Comparison of ENCODE assay signal across 36 cellular contexts in genomic region chr7:39405591-39405990, GRCh38.
"Had no signal": no experiment of that assay in that cellular context is flagged by ENCODE, and none has a peak within 500 bp of the region (broad histone marks: within the 10 kb centered on the region; RNA-seq: fewer than 3 reads in every experiment).

No MANE protein-coding gene starts in this region.

- H3K4me3 ChIP-seq: MG63, SJCRH30, SK-N-MC had no signal

- H3K27ac ChIP-seq: brain microvascular endothelial cell, SJCRH30, SK-N-MC, WERI-Rb-1 had no signal

- H3K36me3 ChIP-seq: brain microvascular endothelial cell, MG63, SJCRH30, WERI-Rb-1 had no signal

- ATAC-seq: activated CD8-positive, alpha-beta memory T cell treated with anti-CD3 and anti-CD28 coated beads, Interleukin-2, amount 10 ng/mL, durations not matched to agents 7 days and 5 days; activated T-helper 17 cell treated with anti-CD3 and anti-CD28 coated beads, Interleukin-2, amount 50 U/mL, for 72 hours; Panc1 had no signal

- DNase-seq: activated CD4-positive, alpha-beta memory T cell treated with anti-CD3 and anti-CD28 coated beads, Interleukin-2, amount 10 ng/mL, durations not matched to agents 7 days and 5 days; activated CD4-positive, alpha-beta T cell treated with anti-CD3 and anti-CD28 coated beads for 1 hour; activated CD4-positive, alpha-beta T cell treated with anti-CD3 and anti-CD28 coated beads for 48 hours; activated CD4-positive, CD25-positive, alpha-beta regulatory T cell; activated CD8-positive, alpha-beta memory T cell treated with anti-CD3 and anti-CD28 coated beads for 24 hours; activated CD8-positive, alpha-beta memory T cell treated with anti-CD3 and anti-CD28 coated beads, Interleukin-2, amount 10 ng/mL, durations not matched to agents 7 days and 5 days; activated CD8-positive, alpha-beta memory T cell treated with anti-CD3 and anti-CD28 coated beads, Interleukin-2, amount 50 U/mL, for 48 hours; activated effector memory CD4-positive, alpha-beta T cell treated with anti-CD3 and anti-CD28 coated beads, Interleukin-2, amount 50 U/mL, for 16 hours; activated naive CD4-positive, alpha-beta T cell; activated naive CD4-positive, alpha-beta T cell treated with anti-CD3 and anti-CD28 coated beads, Interleukin-2, amount 50 U/mL, for 16 hours; activated naive CD8-positive, alpha-beta T cell treated with anti-CD3 and anti-CD28 coated beads for 36 hours; activated T-cell treated with anti-CD3 and anti-CD28 coated beads, Interleukin-2, amount 50 U/mL, for 48 hours; amniotic stem cell; aorta; brain microvascular endothelial cell; central memory CD4-positive, alpha-beta T cell; Kasumi-1; MG63; MV-4-11; NCI-H1092; NCI-H146; NCI-H187; NCI-H2081; NCI-H2171 treated with DMSO at 0.1 percent for 48 hours; NCI-H2227 treated with DMSO at 0.1 percent for 48 hours; NCI-H446; NCI-H510A treated with DMSO at 0.1 percent for 48 hours; NCI-H526 treated with DMSO at 0.1 percent for 48 hours; NCI-H774; SHP77; SJCRH30; T1000; WERI-Rb-1 had no signal

- H3K27me3 ChIP-seq: brain microvascular endothelial cell, MG63, SJCRH30 had no signal

- H3K9me3 ChIP-seq: MG63, SJCRH30 had no signal

- H3K4me1 ChIP-seq: SJCRH30 had no signal
